ENCODE assay signal across 10 cellular contexts in genomic region chr17:35080536-35080935, GRCh38. TPM values are rescaled to one million over a fixed set of nuclear protein-coding genes. Genes with fewer than 3 reads are reported as not detected.
A peak's percentile ranks its signal among the peaks of the same experiment; 100 is the strongest.
DNase-seq lines count a peak whose midpoint lies in the region; ATAC-seq lines count a peak whose summit lies in the region.
"Had no signal": no experiment of that assay in that cellular context is flagged by ENCODE, and none has a peak within 500 bp of the region (broad histone marks: within the 10 kb centered on the region; RNA-seq: fewer than 3 reads in every experiment).

No MANE protein-coding gene starts in this region.

- DNase-seq in activated CD4-positive, alpha-beta T cell treated with anti-CD3 and anti-CD28 coated beads, Interleukin-2, amount 10 ng/mL, durations not matched to agents 7 days and 5 days, result peak; percentile 29
- DNase-seq in activated CD4-positive, alpha-beta T cell treated with anti-CD3 and anti-CD28 coated beads for 4 hours, result no peak
- DNase-seq in T-helper 17 cell (no peak), NCI-H1092 (lab: John Stamatoyannopoulos, UW) (no peak), dedifferentiated amniotic fluid mesenchymal stem cell (ENCODE audit: extremely low spot score) (no peak), DMS 273 (lab: John Stamatoyannopoulos, UW; ENCODE audit: unreplicated experiment) (no peak)
- DNase-seq in stimulated activated naive CD8-positive, alpha-beta T cell treated with anti-CD3 and anti-CD28 coated beads, Interleukin-15, Interleukin-2, amounts not matched to agents 100 U/mL and 50 U/mL, for 24 hours, result no peak
- DNase-seq: Peyer's patch had no signal

- H3K4me1 Mint-ChIP-seq in activated CD4-positive, alpha-beta T cell treated with anti-CD3 and anti-CD28 coated beads, Interleukin-2, amount 10 ng/mL, durations not matched to agents 7 days and 5 days, result peaks cover 68% of the 10 kb centered on the region
- peaks cover 45% of the 10 kb centered on the region for H3K4me1 Mint-ChIP-seq in T-helper 17 cell

- H3K27ac Mint-ChIP-seq in activated CD4-positive, alpha-beta T cell treated with anti-CD3 and anti-CD28 coated beads, Interleukin-2, amount 10 ng/mL, durations not matched to agents 7 days and 5 days, result peak overlapping the region; percentile 88
- H3K27ac Mint-ChIP-seq in T-helper 17 cell, result peak overlapping the region; percentile 93

- CTCF ChIA-PET in activated CD4-positive, alpha-beta T cell treated with anti-CD3 and anti-CD28 coated beads, Interleukin-2, amount 10 ng/mL, durations not matched to agents 7 days and 5 days (lab: Charles Lee), result interaction anchor here (1.1 to 3.0 kb wide), 3 partner anchors 9 to 20 kb away, joined by 3 to 12 read pairs (median 11); partner anchors contain the start of gene RFFL

- no peaks in the 10 kb centered on the region for H3K9me3 ChIP-seq in T-helper 17 cell (ENCODE audit: control insufficient read depth, low read length, poor library complexity, severe bottlenecking)
- H3K9me3 ChIP-seq: Peyer's patch had no signal

- H3K4me3 Mint-ChIP-seq in activated CD4-positive, alpha-beta T cell treated with anti-CD3 and anti-CD28 coated beads, Interleukin-2, amount 10 ng/mL, durations not matched to agents 7 days and 5 days, result peak overlapping the region; percentile 15
- peak overlapping the region; percentile 15 for H3K4me3 Mint-ChIP-seq in T-helper 17 cell

- POLR2A ChIA-PET in activated CD4-positive, alpha-beta T cell treated with anti-CD3 and anti-CD28 coated beads, Interleukin-2, amount 10 ng/mL, durations not matched to agents 7 days and 5 days (lab: Charles Lee), result interaction anchor here (1.0 kb wide), 1 partner anchor 30 kb away, joined by 3 read pairs; no protein-coding TSS in a partner anchor

- peaks cover 24% of the 10 kb centered on the region for H3K36me3 Mint-ChIP-seq in activated CD4-positive, alpha-beta T cell treated with anti-CD3 and anti-CD28 coated beads, Interleukin-2, amount 10 ng/mL, durations not matched to agents 7 days and 5 days (ENCODE audit: low read depth)
- no peaks in the 10 kb centered on the region for H3K36me3 Mint-ChIP-seq in T-helper 17 cell (ENCODE audit: low read depth)

- ATAC-seq in HG02870 (IDR thresholded peaks at IDR 0.05; ENCODE audit: unreplicated experiment), result peak; percentile 62
- peak; percentile 44 for ATAC-seq in T-helper 17 cell
- peak; percentile 30 for ATAC-seq in stimulated activated naive CD8-positive, alpha-beta T cell treated with anti-CD3 and anti-CD28 coated beads, Interleukin-15, Interleukin-2, amounts not matched to agents 100 U/mL and 50 U/mL, for 24 hours

- no peaks in the 10 kb centered on the region for H3K27me3 Mint-ChIP-seq in activated CD4-positive, alpha-beta T cell treated with anti-CD3 and anti-CD28 coated beads, Interleukin-2, amount 10 ng/mL, durations not matched to agents 7 days and 5 days
- H3K27me3 Mint-ChIP-seq in T-helper 17 cell, result no peaks in the 10 kb centered on the region

- no peaks in the 10 kb centered on the region for H3K9me3 Mint-ChIP-seq in activated CD4-positive, alpha-beta T cell treated with anti-CD3 and anti-CD28 coated beads, Interleukin-2, amount 10 ng/mL, durations not matched to agents 7 days and 5 days

RNA-seq across cellular contexts. Expression of gene RFFL, which starts 17.0 kb away (rescaled TPM):
- total RNA-seq in activated CD4-positive, alpha-beta T cell treated with anti-CD3 and anti-CD28 coated beads, Interleukin-2, amount 10 ng/mL, durations not matched to agents 7 days and 5 days, result 10 to 100 TPM; 36.0 to 40.1 TPM
- 10 to 100 TPM; 71.0 to 72.1 TPM for total RNA-seq in T-helper 17 cell

RNA-seq across cellular contexts. Expression of gene RAD51D, which starts 39.1 kb away (rescaled TPM):
- total RNA-seq in activated CD4-positive, alpha-beta T cell treated with anti-CD3 and anti-CD28 coated beads, Interleukin-2, amount 10 ng/mL, durations not matched to agents 7 days and 5 days, result 10 to 100 TPM; 26.7 to 41.6 TPM
- total RNA-seq in T-helper 17 cell, result 10 to 100 TPM in 1 of 2 donors, 1 to 10 TPM in 1; 8.7 to 14.2 TPM

RNA-seq across cellular contexts. Expression of gene FNDC8, which starts 40.9 kb away (rescaled TPM):
- not detected for total RNA-seq in activated CD4-positive, alpha-beta T cell treated with anti-CD3 and anti-CD28 coated beads, Interleukin-2, amount 10 ng/mL, durations not matched to agents 7 days and 5 days
- total RNA-seq in T-helper 17 cell, result not detected
- total RNA-seq: mesenteric fat pad, Peyer's patch had no signal
